Comparison of ENCODE assay signal across 32 cellular contexts in the genomic region with DNA sequence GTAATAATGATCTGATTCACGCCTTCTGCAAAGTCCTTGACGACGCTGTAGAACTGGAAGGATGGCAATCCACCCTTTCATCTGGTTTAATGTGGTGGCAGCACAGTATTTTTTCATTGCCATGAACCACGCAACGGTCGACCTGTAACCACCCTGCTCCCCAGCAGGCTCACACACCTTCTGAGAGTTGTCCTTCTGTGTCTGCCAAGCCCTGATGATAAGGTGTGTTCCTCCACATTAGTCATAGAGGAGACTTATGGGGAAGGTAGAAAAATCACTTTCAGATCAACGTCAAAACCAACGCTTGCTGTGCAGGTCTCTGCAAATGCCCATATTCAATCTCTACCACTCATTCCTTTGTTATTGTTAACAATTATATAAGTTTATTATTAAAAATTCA.
"Had no signal": no experiment of that assay in that cellular context is flagged by ENCODE, and none has a peak within 500 bp of the region (broad histone marks: within the 10 kb centered on the region; RNA-seq: fewer than 3 reads in every experiment).

No MANE protein-coding gene starts in this region.

- DNase-seq: activated B cell treated with CpG ODN at 0.5 μM for 24 hours; activated CD4-positive, alpha-beta memory T cell treated with anti-CD3 and anti-CD28 coated beads for 36 hours; activated CD4-positive, alpha-beta T cell treated with anti-CD3 and anti-CD28 coated beads for 4 hours; activated CD4-positive, alpha-beta T cell treated with anti-CD3 and anti-CD28 coated beads, Interleukin-2, amount 50 U/mL, for 1 hour; activated CD4-positive, CD25-positive, alpha-beta regulatory T cell treated with anti-CD3 and anti-CD28 coated beads, Interleukin-2, amount 50 U/mL, for 72 hours; activated CD8-positive, alpha-beta memory T cell treated with anti-CD3 and anti-CD28 coated beads, Interleukin-2, amount 50 U/mL, for 4 hours; activated gamma-delta T cell treated with Interleukin-2 at 50 U/mL for 16 hours; activated naive CD4-positive, alpha-beta T cell treated with anti-CD3 and anti-CD28 coated beads for 36 hours; activated T-cell treated with anti-CD3 and anti-CD28 coated beads for 4 hours; activated T-cell treated with anti-CD3 and anti-CD28 coated beads, Interleukin-2, amount 50 U/mL, for 4 hours; adrenal gland; body of pancreas; caudate nucleus; Karpas-422; KBM-7; NCI-H1105; NCI-H1417 treated with DMSO at 0.1 percent for 48 hours; NCI-H187 treated with DMSO at 0.1 percent for 48 hours; NCI-H2081; NCI-H2227 treated with DMSO at 0.1 percent for 48 hours; NCI-H446; NCI-H510A treated with DMSO at 0.1 percent for 48 hours; NCI-H69; SHP77 treated with DMSO at 0.1 percent for 48 hours; SK-N-SH had no signal

- H3K4me3 ChIP-seq: adrenal gland, body of pancreas, breast epithelium, SJSA1 had no signal

- H3K27ac ChIP-seq: adrenal gland, body of pancreas, breast epithelium, SJSA1 had no signal

- H3K4me1 ChIP-seq: adrenal gland, body of pancreas, breast epithelium, SJSA1 had no signal

- H3K27me3 ChIP-seq: adrenal gland, body of pancreas, breast epithelium, SJSA1 had no signal

- H3K27ac Mint-ChIP-seq: activated B cell treated with CpG ODN at 0.5 μM for 24 hours; activated CD4-positive, alpha-beta memory T cell treated with anti-CD3 and anti-CD28 coated beads for 36 hours; activated naive CD4-positive, alpha-beta T cell treated with anti-CD3 and anti-CD28 coated beads for 36 hours; activated naive CD4-positive, alpha-beta T cell treated with anti-CD3 and anti-CD28 coated beads, Interleukin-2, amount 50 U/mL, for 72 hours; activated T-helper 1 cell treated with anti-CD3 and anti-CD28 coated beads, Interleukin-12 subunit alpha, Interleukin-12 subunit beta, Interleukin-2, Interleukin-4 antibody, amounts not matched to agents 30 ng/mL and 10 ng/mL and 1 ng/mL, durations not matched to agents 14 hours and 24 hours and 36 hours; T-helper 1 cell treated with Interleukin-12 subunit alpha and Interleukin-12 subunit beta and Interleukin-4 antibody, amounts not matched to agents 30 μg/mL and 1 μg/mL, for 36 hours; T-helper 2 cell treated with Interferon-gamma antibody and Interleukin-4, amounts not matched to agents 5 μg/mL and 100 μg/mL, for 36 hours had no signal

- H3K9me3 ChIP-seq: adrenal gland, body of pancreas, breast epithelium, SJSA1, SK-N-SH had no signal

- H3K4me3 Mint-ChIP-seq: activated B cell treated with CpG ODN at 0.5 μM for 24 hours; activated CD4-positive, alpha-beta memory T cell treated with anti-CD3 and anti-CD28 coated beads for 36 hours; activated naive CD4-positive, alpha-beta T cell treated with anti-CD3 and anti-CD28 coated beads for 36 hours; activated T-cell treated with anti-CD3 and anti-CD28 coated beads, Interleukin-2, amount 50 U/mL, for 4 hours; activated T-helper 1 cell treated with anti-CD3 and anti-CD28 coated beads, Interleukin-12 subunit alpha, Interleukin-12 subunit beta, Interleukin-2, Interleukin-4 antibody, amounts not matched to agents 30 ng/mL and 10 ng/mL and 1 ng/mL, durations not matched to agents 14 hours and 24 hours and 36 hours; T-helper 1 cell treated with Interleukin-12 subunit alpha and Interleukin-12 subunit beta and Interleukin-4 antibody, amounts not matched to agents 30 μg/mL and 1 μg/mL, for 36 hours; T-helper 2 cell treated with Interferon-gamma antibody and Interleukin-4, amounts not matched to agents 5 μg/mL and 100 μg/mL, for 36 hours had no signal

- ATAC-seq: activated naive CD4-positive, alpha-beta T cell treated with anti-CD3 and anti-CD28 coated beads, Interleukin-2, amount 50 U/mL, for 72 hours; activated T-cell treated with anti-CD3 and anti-CD28 coated beads, Interleukin-2, amount 50 U/mL, for 4 hours; body of pancreas; Panc1 had no signal

- H3K9me3 Mint-ChIP-seq: activated B cell treated with CpG ODN at 0.5 μM for 24 hours; activated CD4-positive, alpha-beta memory T cell treated with anti-CD3 and anti-CD28 coated beads for 36 hours; activated naive CD4-positive, alpha-beta T cell treated with anti-CD3 and anti-CD28 coated beads for 36 hours; activated naive CD4-positive, alpha-beta T cell treated with anti-CD3 and anti-CD28 coated beads, Interleukin-2, amount 50 U/mL, for 72 hours; activated T-cell treated with anti-CD3 and anti-CD28 coated beads, Interleukin-2, amount 50 U/mL, for 4 hours; activated T-helper 1 cell treated with anti-CD3 and anti-CD28 coated beads, Interleukin-12 subunit alpha, Interleukin-12 subunit beta, Interleukin-2, Interleukin-4 antibody, amounts not matched to agents 30 ng/mL and 10 ng/mL and 1 ng/mL, durations not matched to agents 14 hours and 24 hours and 36 hours; T-helper 1 cell treated with Interleukin-12 subunit alpha and Interleukin-12 subunit beta and Interleukin-4 antibody, amounts not matched to agents 30 μg/mL and 1 μg/mL, for 36 hours; T-helper 2 cell treated with Interferon-gamma antibody and Interleukin-4, amounts not matched to agents 5 μg/mL and 100 μg/mL, for 36 hours had no signal

- H3K4me1 Mint-ChIP-seq: activated B cell treated with CpG ODN at 0.5 μM for 24 hours had no signal

- H3K36me3 ChIP-seq: adrenal gland, breast epithelium, SJSA1 had no signal
